In the genomic region with DNA sequence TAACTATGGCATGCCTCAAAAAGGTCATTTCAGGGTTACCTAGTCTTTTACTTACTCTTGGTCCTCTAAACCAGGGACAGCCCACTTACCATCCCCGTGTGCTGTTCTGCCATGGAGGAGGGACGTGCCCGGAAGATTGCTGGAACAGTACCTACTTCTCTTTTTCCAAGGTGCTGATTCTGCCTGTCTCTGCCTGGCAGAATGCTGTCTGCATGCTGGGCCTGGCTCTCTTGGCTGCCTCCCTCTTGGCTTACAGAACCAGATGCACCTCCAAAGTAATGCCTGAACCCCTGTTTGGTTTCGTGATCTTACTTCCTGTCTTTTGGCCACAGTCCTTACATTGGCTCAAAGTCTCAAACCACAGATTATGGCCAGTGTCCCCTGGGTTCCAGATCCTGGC, we compare ENCODE assay signal across 24 cellular contexts.
"Had no signal": no experiment of that assay in that cellular context is flagged by ENCODE, and none has a peak within 500 bp of the region (broad histone marks: within the 10 kb centered on the region; RNA-seq: fewer than 3 reads in every experiment).

No MANE protein-coding gene starts in this region.

- FAIRE-seq: colon, endothelial cell of umbilical vein, islet of Langerhans, kidney had no signal

- H3K36me3 ChIP-seq: esophagus squamous epithelium, gastrocnemius medialis, heart right ventricle, left lung, lower lobe of right lung had no signal

- H3K9me3 ChIP-seq: esophagus squamous epithelium, gastrocnemius medialis, heart right ventricle, left lung, lower lobe of right lung, mucosa of descending colon had no signal

- ATAC-seq: esophagus mucosa, gastrocnemius medialis, heart right ventricle, left lung, left ventricle myocardium superior, lower lobe of right lung, mucosa of descending colon had no signal

- H3K4me1 ChIP-seq: esophagus squamous epithelium, gastrocnemius medialis, heart right ventricle, left lung, lower lobe of right lung had no signal

- H3K27ac ChIP-seq: coronary artery, dorsolateral prefrontal cortex, esophagus squamous epithelium, gastrocnemius medialis, heart right ventricle, left lung, lower lobe of right lung had no signal

- H3K27me3 ChIP-seq: esophagus squamous epithelium, gastrocnemius medialis, left lung had no signal

- DNase-seq: dermis blood vessel endothelial cell; dorsolateral prefrontal cortex; effector CD4-positive, alpha-beta T cell; effector memory CD4-positive, alpha-beta T cell; esophagus squamous epithelium; foreskin fibroblast; foreskin melanocyte; gastrocnemius medialis; glutamatergic neuron; head of caudate nucleus; heart right ventricle; hippocampal formation; kidney; kidney glomerular epithelial cell; left lung; left ventricle myocardium superior; lower lobe of right lung; mucosa of descending colon; naive B cell had no signal

- H3K4me3 ChIP-seq: coronary artery, dorsolateral prefrontal cortex, esophagus squamous epithelium, gastrocnemius medialis, heart right ventricle, left lung, lower lobe of right lung, mucosa of descending colon had no signal
